ENCODE assay signal across 1 cellular context in the genomic region with DNA sequence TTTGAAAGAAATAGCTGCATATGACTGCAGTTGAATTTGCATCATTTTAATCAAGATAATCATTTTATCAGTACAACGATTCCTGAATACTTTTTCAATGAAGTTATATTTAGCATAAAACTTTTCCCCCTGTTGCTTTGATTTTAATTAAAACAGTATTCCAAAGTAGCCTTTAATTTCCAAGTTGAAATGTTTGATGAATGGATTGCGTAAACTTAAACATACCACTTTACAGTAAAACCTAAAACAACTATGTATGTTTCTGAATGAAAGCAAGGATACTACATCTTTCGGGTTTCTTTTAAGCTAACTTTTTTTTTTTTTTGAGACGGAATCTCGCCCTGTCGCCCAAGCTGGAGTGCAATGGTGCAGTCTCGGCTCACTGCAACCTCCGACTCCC.
TF ChIP-seq lines count a peak whose summit lies in the region.

No MANE protein-coding gene starts in this region.

TF ChIP-seq in endothelial cell of umbilical vein, 7 proteins besides CTCF, POLR2A, EP300 and RAD21:
- TF ChIP-seq MYC (IDR thresholded peaks at IDR 0.05; ENCODE audit: low read depth, low read length) (no peak), GATA2 (IDR thresholded peaks at IDR 0.05; ENCODE audit: insufficient read depth, insufficient read length, low read depth, low read length) (no peak), JUN (IDR thresholded peaks at IDR 0.05; ENCODE audit: borderline replicate concordance, insufficient read depth, insufficient read length, low read depth) (no peak), FOS (IDR thresholded peaks at IDR 0.05; ENCODE audit: borderline replicate concordance, insufficient read depth, low read length) (no peak)
- TF ChIP-seq, protein P1, sequence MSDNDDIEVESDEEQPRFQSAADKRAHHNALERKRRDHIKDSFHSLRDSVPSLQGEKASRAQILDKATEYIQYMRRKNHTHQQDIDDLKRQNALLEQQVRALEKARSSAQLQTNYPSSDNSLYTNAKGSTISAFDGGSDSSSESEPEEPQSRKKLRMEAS (IDR thresholded peaks at IDR 0.05; ENCODE audit: insufficient read depth, insufficient read length): no peak
TF ChIP-seq in endothelial cell of umbilical vein: peak in this region for 0.
